15 cellular contexts compared by ENCODE assay signal in the genomic region with DNA sequence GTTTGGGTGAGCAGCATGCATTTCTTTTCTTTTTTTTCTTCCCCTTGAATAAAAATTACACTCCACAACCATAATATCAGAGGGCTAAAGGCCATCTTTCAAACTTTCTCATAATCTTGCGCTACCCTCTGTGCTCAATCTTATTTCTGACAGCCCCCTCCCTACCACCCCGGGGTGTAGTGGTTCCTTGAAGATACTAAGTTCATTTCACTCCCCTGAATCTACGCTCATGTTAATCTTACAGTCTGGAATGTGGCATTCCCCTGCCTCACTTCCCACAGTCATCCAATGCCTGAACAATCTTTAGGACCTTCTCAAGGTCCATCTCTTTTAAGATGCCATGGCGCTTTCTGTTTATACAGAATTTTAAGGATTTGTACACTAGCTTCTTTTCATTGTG.
"Had no signal": no experiment of that assay in that cellular context is flagged by ENCODE, and none has a peak within 500 bp of the region (broad histone marks: within the 10 kb centered on the region; RNA-seq: fewer than 3 reads in every experiment).

No MANE protein-coding gene starts in this region.

- H3K4me1 Mint-ChIP-seq: stimulated activated memory B cell treated with anti-CD40 and anti-IgM and Interleukin-4, amounts not matched to agents 10 μg/mL and 1 μg/mL and 100 μg/mL, for 72 hours had no signal

- H3K27me3 ChIP-seq: uterus had no signal

- H3K9me3 ChIP-seq: uterus had no signal

- H3K27ac Mint-ChIP-seq: nephron progenitor cell; stimulated activated memory B cell treated with anti-CD40 and anti-IgM and Interleukin-4, amounts not matched to agents 10 μg/mL and 1 μg/mL and 100 μg/mL, for 72 hours; T-helper 1 cell treated with Interleukin-12 subunit alpha and Interleukin-12 subunit beta and Interleukin-4 antibody, amounts not matched to agents 30 μg/mL and 1 μg/mL, for 36 hours had no signal

- H3K36me3 Mint-ChIP-seq: stimulated activated memory B cell treated with anti-CD40 and anti-IgM and Interleukin-4, amounts not matched to agents 10 μg/mL and 1 μg/mL and 100 μg/mL, for 72 hours had no signal

- DNase-seq: activated CD4-positive, alpha-beta T cell treated with anti-CD3 and anti-CD28 coated beads, Interleukin-2, amount 50 U/mL, for 1 hour; activated naive CD4-positive, alpha-beta T cell treated with anti-CD3 and anti-CD28 coated beads, Interleukin-2, amount 50 U/mL, for 16 hours; activated T-cell treated with anti-CD3 and anti-CD28 coated beads, Interleukin-2, amount 50 U/mL, for 1 hour; amniotic stem cell; cortex of kidney; effector memory CD4-positive, alpha-beta T cell; nephron progenitor cell; SHP77 treated with DMSO at 0.1 percent for 48 hours; stimulated activated CD4-positive, alpha-beta T cell treated with anti-CD3 and anti-CD28 coated beads, Interleukin-1b, Interleukin-23, amount 100 ng/mL, for 48 hours; uterus had no signal

- H3K36me3 ChIP-seq: uterus had no signal

- H3K4me3 Mint-ChIP-seq: nephron progenitor cell; stimulated activated memory B cell treated with anti-CD40 and anti-IgM and Interleukin-4, amounts not matched to agents 10 μg/mL and 1 μg/mL and 100 μg/mL, for 72 hours; T-helper 1 cell treated with Interleukin-12 subunit alpha and Interleukin-12 subunit beta and Interleukin-4 antibody, amounts not matched to agents 30 μg/mL and 1 μg/mL, for 36 hours had no signal

- H3K27ac ChIP-seq: epithelial cell of prostate, parathyroid adenoma, uterus had no signal

- H3K9me3 Mint-ChIP-seq: nephron progenitor cell; stimulated activated memory B cell treated with anti-CD40 and anti-IgM and Interleukin-4, amounts not matched to agents 10 μg/mL and 1 μg/mL and 100 μg/mL, for 72 hours; T-helper 1 cell treated with Interleukin-12 subunit alpha and Interleukin-12 subunit beta and Interleukin-4 antibody, amounts not matched to agents 30 μg/mL and 1 μg/mL, for 36 hours had no signal

- H2AFZ ChIP-seq: parathyroid adenoma had no signal

- ATAC-seq: stimulated activated memory B cell treated with anti-CD40 and anti-IgM and Interleukin-4, amounts not matched to agents 10 μg/mL and 1 μg/mL and 100 μg/mL, for 72 hours had no signal

- H3K79me2 ChIP-seq: parathyroid adenoma had no signal

- H3K4me1 ChIP-seq: parathyroid adenoma, uterus had no signal

- H3K9ac ChIP-seq: parathyroid adenoma had no signal

- H3K4me3 ChIP-seq: lung, uterus had no signal
